ENCODE assay signal across 23 cellular contexts in genomic region chrX:45421806-45422205, GRCh38.
"Had no signal": no experiment of that assay in that cellular context is flagged by ENCODE, and none has a peak within 500 bp of the region (broad histone marks: within the 10 kb centered on the region; RNA-seq: fewer than 3 reads in every experiment).

No MANE protein-coding gene starts in this region.

- H3K27ac ChIP-seq: coronary artery, gastrocnemius medialis, heart right ventricle, left ventricle myocardium inferior, lower lobe of right lung, pancreas, suprapubic skin, tibial nerve, upper lobe of right lung, vagina had no signal

- H3K36me3 ChIP-seq: gastrocnemius medialis, heart right ventricle, left ventricle myocardium inferior, lower lobe of right lung, pancreas, suprapubic skin, tibial nerve, upper lobe of right lung, vagina had no signal

- H3K4me3 ChIP-seq: coronary artery, gastrocnemius medialis, heart right ventricle, left ventricle myocardium inferior, lower lobe of right lung, pancreas, suprapubic skin, tibial nerve, upper lobe of right lung, vagina had no signal

- H3K27me3 ChIP-seq: gastrocnemius medialis, suprapubic skin, tibial nerve, upper lobe of right lung, vagina had no signal

- ATAC-seq: gastrocnemius medialis; heart right ventricle; left cardiac atrium; lower lobe of right lung; pancreas; right cardiac atrium; stimulated activated effector memory CD8-positive, alpha-beta T cell treated with anti-CD3 and anti-CD28 coated beads, Interleukin-12 subunit alpha, Interleukin-12 subunit beta, amount 100 ng/mL, for 72 hours; stimulated activated naive CD8-positive, alpha-beta T cell treated with anti-CD3 and anti-CD28 coated beads, Interleukin-15, Interleukin-2, amounts not matched to agents 100 U/mL and 50 U/mL, for 24 hours; upper lobe of right lung had no signal

- H3K4me1 ChIP-seq: gastrocnemius medialis, heart right ventricle, left ventricle myocardium inferior, lower lobe of right lung, pancreas, suprapubic skin, tibial nerve, upper lobe of right lung, vagina had no signal

- DNase-seq: effector CD4-positive, alpha-beta T cell; endodermal cell; erythroblast; gastrocnemius medialis; heart right ventricle; hypothalamus; left cardiac atrium; left ventricle myocardium inferior; lower lobe of right lung; midbrain; naive B cell; occipital lobe; pancreas; right cardiac atrium; stimulated activated CD4-positive, alpha-beta T cell treated with anti-CD3 and anti-CD28 coated beads, Interleukin-4, amount 100 ng/mL, for 1 hour; stimulated activated CD8-positive, alpha-beta memory T cell treated with anti-CD3 and anti-CD28 coated beads, Interleukin-4, amount 100 ng/mL, for 48 hours; stimulated activated naive CD8-positive, alpha-beta T cell treated with anti-CD3 and anti-CD28 coated beads, Interleukin-15, Interleukin-2, amounts not matched to agents 100 U/mL and 50 U/mL, for 24 hours; upper lobe of right lung had no signal

- H3K9me3 ChIP-seq: gastrocnemius medialis, left ventricle myocardium inferior, lower lobe of right lung, pancreas, suprapubic skin, tibial nerve, upper lobe of right lung, vagina had no signal
